9 cellular contexts compared by ENCODE assay signal in the genomic region with DNA sequence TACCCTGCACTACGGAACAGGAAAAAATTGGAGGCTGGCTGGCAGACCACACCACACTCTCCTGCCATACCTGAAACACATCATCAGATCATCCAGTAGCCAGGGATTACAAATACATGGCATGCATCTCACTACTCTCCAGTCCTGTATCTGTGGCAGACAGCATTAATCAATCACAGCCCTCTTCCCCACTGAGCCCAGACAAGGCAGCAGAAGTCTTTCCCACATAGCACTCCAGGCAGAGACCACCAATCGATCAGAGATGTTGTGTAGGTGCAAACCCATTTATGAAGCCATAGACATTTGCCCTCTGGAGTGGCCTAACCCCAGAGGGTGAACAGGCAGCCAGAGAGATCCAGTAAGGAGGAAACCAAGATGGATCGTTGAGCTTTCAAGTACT.
"Had no signal": no experiment of that assay in that cellular context is flagged by ENCODE, and none has a peak within 500 bp of the region (broad histone marks: within the 10 kb centered on the region; RNA-seq: fewer than 3 reads in every experiment).

No MANE protein-coding gene starts in this region.

- H3K4me3 Mint-ChIP-seq: GM23338 had no signal

- H3K4me3 ChIP-seq: GM23338, HAP-1 had no signal

- H2AFZ ChIP-seq: GM23338 had no signal

- H3K27ac ChIP-seq: KMS-11 had no signal

- H3K4me2 ChIP-seq: GM23338, KMS-11 had no signal

- H3K9me3 ChIP-seq: HAP-1 had no signal

- H3K9ac ChIP-seq: KMS-11 had no signal

- H3K27ac Mint-ChIP-seq: GM23338 had no signal

- DNase-seq: H7, IMR-90, Karpas-422, KBM-7 had no signal

- H3K4me1 ChIP-seq: HAP-1 had no signal

- ATAC-seq: GM23338, HCT116 had no signal

- H3K36me3 ChIP-seq: HAP-1 had no signal

- FAIRE-seq: HTR-8/SVneo had no signal
